ENCODE assay signal across 16 cellular contexts in the genomic region with DNA sequence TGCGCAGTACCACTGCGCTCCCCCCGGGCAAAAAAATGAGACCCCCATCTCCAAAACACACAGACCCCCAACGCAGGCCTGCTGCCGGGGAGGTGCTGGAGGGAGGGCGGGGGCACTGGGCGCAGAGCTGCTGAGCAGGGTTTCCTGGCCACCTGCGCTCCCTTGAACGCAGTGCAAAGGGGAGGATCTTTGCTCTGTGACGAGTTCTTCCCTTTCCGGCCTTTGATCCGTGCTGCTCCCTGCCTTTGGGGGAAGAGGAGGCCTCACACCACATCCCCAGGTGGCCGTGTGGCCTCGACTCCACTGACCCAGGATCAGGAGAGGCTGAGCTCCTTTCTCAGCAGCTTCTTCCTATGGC. TPM values are rescaled to one million over a fixed set of nuclear protein-coding genes. Genes with fewer than 3 reads are reported as not detected.
DNase-seq lines count a peak whose midpoint lies in the region; ATAC-seq and TF ChIP-seq lines count a peak whose summit lies in the region.
"Had no signal": no experiment of that assay in that cellular context is flagged by ENCODE, and none has a peak within 500 bp of the region (broad histone marks: within the 10 kb centered on the region; RNA-seq: fewer than 3 reads in every experiment).

No MANE protein-coding gene starts in this region.

- H3K27me3 Mint-ChIP-seq in activated T-cell treated with anti-CD3 and anti-CD28 coated beads, Interleukin-2, amount 50 U/mL, for 24 hours, result no peaks in the 10 kb centered on the region
- no peaks in the 10 kb centered on the region for H3K27me3 Mint-ChIP-seq in activated naive CD8-positive, alpha-beta T cell treated with anti-CD3 and anti-CD28 coated beads, Interleukin-2, amount 50 U/mL, for 24 hours
- no peaks in the 10 kb centered on the region for H3K27me3 Mint-ChIP-seq in stimulated activated naive B cell treated with anti-CD40 and anti-IgM and Interleukin-4, amounts not matched to agents 10 μg/mL and 1 μg/mL and 100 μg/mL, for 72 hours

- H3K9me3 Mint-ChIP-seq in activated T-cell treated with anti-CD3 and anti-CD28 coated beads, Interleukin-2, amount 50 U/mL, for 24 hours, result no peaks in the 10 kb centered on the region
- no peaks in the 10 kb centered on the region for H3K9me3 Mint-ChIP-seq in activated naive CD8-positive, alpha-beta T cell treated with anti-CD3 and anti-CD28 coated beads, Interleukin-2, amount 50 U/mL, for 24 hours
- no peaks in the 10 kb centered on the region for H3K9me3 Mint-ChIP-seq in stimulated activated naive B cell treated with anti-CD40 and anti-IgM and Interleukin-4, amounts not matched to agents 10 μg/mL and 1 μg/mL and 100 μg/mL, for 72 hours

- peak overlapping the region; percentile 52 for H3K27ac Mint-ChIP-seq in activated T-cell treated with anti-CD3 and anti-CD28 coated beads, Interleukin-2, amount 50 U/mL, for 24 hours
- peak overlapping the region; percentile 71 for H3K27ac Mint-ChIP-seq in activated naive CD8-positive, alpha-beta T cell treated with anti-CD3 and anti-CD28 coated beads, Interleukin-2, amount 50 U/mL, for 24 hours
- peak overlapping the region; percentile 60 for H3K27ac Mint-ChIP-seq in stimulated activated naive B cell treated with anti-CD40 and anti-IgM and Interleukin-4, amounts not matched to agents 10 μg/mL and 1 μg/mL and 100 μg/mL, for 72 hours

- H3K4me3 ChIP-seq in NB4 (ENCODE audit: low read depth, low read length), result peak overlapping the region; percentile 56

- peaks cover 75% of the 10 kb centered on the region for H3K36me3 Mint-ChIP-seq in activated T-cell treated with anti-CD3 and anti-CD28 coated beads, Interleukin-2, amount 50 U/mL, for 24 hours (ENCODE audit: low read depth)
- H3K36me3 Mint-ChIP-seq in activated naive CD8-positive, alpha-beta T cell treated with anti-CD3 and anti-CD28 coated beads, Interleukin-2, amount 50 U/mL, for 24 hours (ENCODE audit: low read depth), result peaks cover 3% of the 10 kb centered on the region
- H3K36me3 Mint-ChIP-seq in stimulated activated naive B cell treated with anti-CD40 and anti-IgM and Interleukin-4, amounts not matched to agents 10 μg/mL and 1 μg/mL and 100 μg/mL, for 72 hours, result peaks cover 31 to 42% of the 10 kb centered on the region in 2 donors

- peaks cover 4% of the 10 kb centered on the region for H3K4me1 Mint-ChIP-seq in activated T-cell treated with anti-CD3 and anti-CD28 coated beads, Interleukin-2, amount 50 U/mL, for 24 hours (ENCODE audit: low read depth)
- peaks cover 2% of the 10 kb centered on the region for H3K4me1 Mint-ChIP-seq in activated naive CD8-positive, alpha-beta T cell treated with anti-CD3 and anti-CD28 coated beads, Interleukin-2, amount 50 U/mL, for 24 hours
- H3K4me1 Mint-ChIP-seq in stimulated activated naive B cell treated with anti-CD40 and anti-IgM and Interleukin-4, amounts not matched to agents 10 μg/mL and 1 μg/mL and 100 μg/mL, for 72 hours, result peaks cover 0 to 7% of the 10 kb centered on the region in 2 donors

- TF ChIP-seq POLR2A in NB4 (IDR thresholded peaks at IDR 0.05; ENCODE audit: extremely low read depth, insufficient read length), result peak; percentile 28

- DNase-seq in activated T-cell treated with anti-CD3 and anti-CD28 coated beads, Interleukin-2, amount 50 U/mL, for 24 hours, result no peak
- no peak for DNase-seq in activated T-cell treated with anti-CD3 and anti-CD28 coated beads, Interleukin-2, amount 50 U/mL, for 1 hour
- DNase-seq in NB4 (ENCODE audit: low read depth) (peak; percentile 81), DMS53 (lab: John Stamatoyannopoulos, UW) (no peak)
- no peak for DNase-seq in activated naive CD8-positive, alpha-beta T cell treated with anti-CD3 and anti-CD28 coated beads, Interleukin-2, amount 50 U/mL, for 24 hours
- no peak for DNase-seq in stimulated activated naive B cell treated with anti-CD40 and anti-IgM and Interleukin-4, amounts not matched to agents 10 μg/mL and 1 μg/mL and 100 μg/mL, for 72 hours
- DNase-seq: ACHN; cortex of kidney; GOT3; hippocampal formation; NCI-H2171 treated with DMSO at 0.1 percent for 48 hours; SHP77; stimulated activated CD4-positive, alpha-beta T cell treated with anti-CD3 and anti-CD28 coated beads, Interleukin-4, amount 100 ng/mL, for 1 hour had no signal

- H3K4me3 Mint-ChIP-seq in activated T-cell treated with anti-CD3 and anti-CD28 coated beads, Interleukin-2, amount 50 U/mL, for 24 hours, result peak overlapping the region; percentile 62
- H3K4me3 Mint-ChIP-seq in activated naive CD8-positive, alpha-beta T cell treated with anti-CD3 and anti-CD28 coated beads, Interleukin-2, amount 50 U/mL, for 24 hours, result peak overlapping the region; percentile 64
- H3K4me3 Mint-ChIP-seq in stimulated activated naive B cell treated with anti-CD40 and anti-IgM and Interleukin-4, amounts not matched to agents 10 μg/mL and 1 μg/mL and 100 μg/mL, for 72 hours, result peak overlapping the region in 1 of 2 donors; percentile 56

- ATAC-seq in activated naive CD8-positive, alpha-beta T cell treated with anti-CD3 and anti-CD28 coated beads, Interleukin-2, amount 50 U/mL, for 24 hours, result peak; percentile 31
- ATAC-seq in stimulated activated naive B cell treated with anti-CD40 and anti-IgM and Interleukin-4, amounts not matched to agents 10 μg/mL and 1 μg/mL and 100 μg/mL, for 72 hours (replicated peaks), result peak in 1 of 2 donors; percentile 35
- no peak for ATAC-seq in esophagus mucosa
- ATAC-seq in GM18519 (IDR thresholded peaks at IDR 0.05; ENCODE audit: low FRiP score, unreplicated experiment), result no peak

- no peak for TF ChIP-seq CTCF in NB4 (IDR thresholded peaks at IDR 0.05; ENCODE audit: low read depth, low read length)

RNA-seq across cellular contexts. Expression of gene COL20A1, which starts 8.9 kb away (rescaled TPM):
- not detected for total RNA-seq in esophagus mucosa

RNA-seq across cellular contexts. Expression of gene ARFGAP1, which starts 11.4 kb away (rescaled TPM):
- 26.3 TPM for total RNA-seq in esophagus mucosa

RNA-seq across cellular contexts. Expression of gene NKAIN4, which starts 29.8 kb away (rescaled TPM):
- total RNA-seq in esophagus mucosa, result not detected

RNA-seq across cellular contexts. Expression of gene BIRC7, which starts 48.4 kb away (rescaled TPM):
- not detected for total RNA-seq in esophagus mucosa
- total RNA-seq: urinary bladder had no signal
